20 cellular contexts compared by ENCODE assay signal in the genomic region with DNA sequence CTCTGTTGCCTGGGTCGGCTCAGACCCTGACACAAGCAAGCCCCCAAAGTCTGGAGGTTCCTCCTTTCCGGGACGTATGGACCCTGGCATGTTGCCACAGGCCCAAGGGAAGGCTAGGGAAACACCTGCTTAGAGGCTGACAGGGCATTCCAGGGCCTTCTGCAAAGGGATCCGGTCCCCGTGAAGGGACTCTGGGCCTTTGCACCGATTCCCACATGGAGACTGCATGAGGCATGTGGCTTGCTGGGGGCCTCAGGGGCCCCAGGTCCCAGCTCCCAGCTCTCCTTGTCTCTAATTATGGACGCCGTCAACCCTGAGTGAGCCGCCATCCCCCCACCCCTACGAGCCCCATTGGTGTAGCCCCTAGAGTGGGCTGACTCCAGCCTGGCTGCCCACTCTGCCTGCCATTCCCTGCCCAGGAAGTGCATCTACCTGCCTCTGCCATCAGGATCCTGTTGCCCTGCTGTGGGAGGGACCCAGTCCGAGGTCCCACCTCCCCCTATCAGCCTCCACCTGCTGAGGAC. TPM values are rescaled to one million over a fixed set of nuclear protein-coding genes. Genes with fewer than 3 reads are reported as not detected.
A peak's percentile ranks its signal among the peaks of the same experiment; 100 is the strongest.
DNase-seq lines count a peak whose midpoint lies in the region; ATAC-seq and TF ChIP-seq lines count a peak whose summit lies in the region.
"Had no signal": no experiment of that assay in that cellular context is flagged by ENCODE, and none has a peak within 500 bp of the region (broad histone marks: within the 10 kb centered on the region; RNA-seq: fewer than 3 reads in every experiment).

No MANE protein-coding gene starts in this region.

- peaks cover 4% of the 10 kb centered on the region for H3K36me3 Mint-ChIP-seq in central memory CD8-positive, alpha-beta T cell (ENCODE audit: insufficient read depth)

- WGBS in testis, 2 donors = 72 to 83% methylated on average over 7 to 11 of the region's 11 CpGs
- WGBS in upper lobe of left lung, 2 donors = 82 to 88% methylated on average over 1 to 10 of the region's 11 CpGs
- WGBS in esophagus squamous epithelium, 2 donors = 67 to 69% methylated on average over 1 to 6 of the region's 11 CpGs

- H3K4me3 Mint-ChIP-seq in central memory CD8-positive, alpha-beta T cell = no peak overlapping the region

- H3K9me3 Mint-ChIP-seq in central memory CD8-positive, alpha-beta T cell = no peaks in the 10 kb centered on the region
- H3K9me3 Mint-ChIP-seq: CD14-positive monocyte had no signal

- H3K27ac Mint-ChIP-seq in central memory CD8-positive, alpha-beta T cell (ENCODE audit: low read depth) = peak overlapping the region; percentile 51

- H3K4me1 Mint-ChIP-seq in central memory CD8-positive, alpha-beta T cell = peaks cover 12% of the 10 kb centered on the region

- no peak for ATAC-seq in central memory CD8-positive, alpha-beta T cell (replicated peaks; ENCODE audit: extremely low read depth, poor library complexity, severe bottlenecking)
- no peak for ATAC-seq in left colon
- ATAC-seq in upper lobe of left lung (ENCODE audit: low FRiP score in 2 of 2) = no peak
- ATAC-seq: HepG2 had no signal

- H3K4me3 ChIP-seq in testis (no peak overlapping the region), upper lobe of left lung (no peak overlapping the region), esophagus squamous epithelium (no peak overlapping the region)
- H3K4me3 ChIP-seq: HAP-1, PC-9 had no signal

- TF ChIP-seq CTCF in testis (IDR thresholded peaks at IDR 0.05) (no peak), upper lobe of left lung (IDR thresholded peaks at IDR 0.05) (no peak), esophagus squamous epithelium (IDR thresholded peaks at IDR 0.05) (no peak)

- no peak for TF ChIP-seq EP300 in upper lobe of left lung (IDR thresholded peaks at IDR 0.05)

- H3K27ac ChIP-seq in testis (no peak overlapping the region), upper lobe of left lung (no peak overlapping the region), esophagus squamous epithelium (no peak overlapping the region)
- H3K27ac ChIP-seq: PC-9 had no signal

- peaks cover 9% of the 10 kb centered on the region for H3K4me1 ChIP-seq in testis
- peaks cover 5 to 41% (median 18%) of the 10 kb centered on the region in 4 donors for H3K4me1 ChIP-seq in upper lobe of left lung
- H3K4me1 ChIP-seq in esophagus squamous epithelium = peaks cover 4 to 69% (median 31%) of the 10 kb centered on the region in 3 donors

- TF ChIP-seq POLR2A in testis (IDR thresholded peaks at IDR 0.05) (no peak), upper lobe of left lung (IDR thresholded peaks at IDR 0.05) (no peak), esophagus squamous epithelium (IDR thresholded peaks at IDR 0.05) (no peak)

- DNase-seq in activated effector memory CD4-positive, alpha-beta T cell treated with anti-CD3 and anti-CD28 coated beads, Interleukin-2, amount 50 U/mL, for 16 hours = peak; percentile 47
- no peak for DNase-seq in activated effector memory CD4-positive, alpha-beta T cell treated with Interleukin-2 at 50 U/mL for 16 hours
- no peak for DNase-seq in central memory CD8-positive, alpha-beta T cell (ENCODE audit: low spot score in 2 of 2)
- DNase-seq in mesenteric fat pad (ENCODE audit: low spot score) = peak; percentile 77
- peak; percentile 11 for DNase-seq in testis
- no peak for DNase-seq in left colon
- DNase-seq in upper lobe of left lung = no peak
- no peak for DNase-seq in esophagus squamous epithelium (lab: John Stamatoyannopoulos, UW)
- DNase-seq: COR-L47, DMS53, Karpas-422, MM.1S, NCI-H1105 treated with DMSO at 0.1 percent for 48 hours, NCI-H187 treated with DMSO at 0.1 percent for 48 hours, NCI-H446, NCI-H748 treated with DMSO at 0.1 percent for 48 hours, PC-9 had no signal

- peaks cover 37% of the 10 kb centered on the region for H3K27me3 Mint-ChIP-seq in central memory CD8-positive, alpha-beta T cell

- H3K27me3 ChIP-seq in testis (no peaks in the 10 kb centered on the region), upper lobe of left lung (no peaks in the 10 kb centered on the region), esophagus squamous epithelium (peaks cover 0 to 42% (median 0%) of the 10 kb centered on the region in 4 donors)

- no peaks in the 10 kb centered on the region for H3K9me3 ChIP-seq in testis
- H3K9me3 ChIP-seq in upper lobe of left lung = no peaks in the 10 kb centered on the region
- no peaks in the 10 kb centered on the region for H3K9me3 ChIP-seq in esophagus squamous epithelium
- H3K9me3 ChIP-seq: HAP-1 had no signal

- H3K36me3 ChIP-seq in testis (ENCODE audit: low read depth, missing control alignments) (no peaks in the 10 kb centered on the region), upper lobe of left lung (no peaks in the 10 kb centered on the region), esophagus squamous epithelium (no peaks in the 10 kb centered on the region)
- H3K36me3 ChIP-seq: HAP-1 had no signal

- intact Hi-C loops in testis (cut with DNase I; ENCODE audit: low total_unique reads) (no loop called here), left colon (cut with DNase I, micrococcal nuclease) (no loop called here), esophagus squamous epithelium (cut with DNase I) (no loop called here)

RNA-seq across cellular contexts. Expression of a gene that starts 4.2 kb away (rescaled TPM):
- total RNA-seq in mesenteric fat pad (26.3 TPM), testis (10 to 100 TPM; 39.0 to 68.2 TPM), left colon (10 to 100 TPM; 21.5 to 23.5 TPM), upper lobe of left lung (100 to 1,000 TPM in 1 of 6 donors, 10 to 100 TPM in 5; 17.8 to 124 (median 49.7) TPM), esophagus squamous epithelium (10 to 100 TPM; 39.0 to 74.7 (median 69.9) TPM)
- polyA plus RNA-seq in testis (ENCODE audit: insufficient read depth, low read depth, low replicate concordance) = 25.0 TPM

RNA-seq across cellular contexts. Expression of a gene that starts 39.7 kb away (rescaled TPM):
- 0.80 TPM for total RNA-seq in mesenteric fat pad
- total RNA-seq in testis = 10 to 100 TPM; 10.1 to 10.3 TPM
- polyA plus RNA-seq in testis (ENCODE audit: insufficient read depth, low read depth, low replicate concordance) = 3.6 TPM
- under 1 TPM; 0.73 to 0.82 TPM for total RNA-seq in left colon
- total RNA-seq in upper lobe of left lung = 1 to 10 TPM in 5 of 6 donors, under 1 TPM in 1; 1.00 to 7.3 (median 1.8) TPM
- total RNA-seq in esophagus squamous epithelium = under 1 TPM in 3 of 4 donors, not detected in 1; 0.15 to 0.95 (median 0.18) TPM
- polyA plus RNA-seq: CD14-positive monocyte had no signal

Comparison
In these comparisons a context has a peak if more than half of its experiments do, and no peak if none do; other contexts are left out.
1. DNase-seq: peak in activated effector memory CD4-positive, alpha-beta T cell treated with anti-CD3 and anti-CD28 coated beads, Interleukin-2, amount 50 U/mL, for 16 hours (single experiment), mesenteric fat pad (single experiment) and testis (single experiment); none in activated effector memory CD4-positive, alpha-beta T cell treated with Interleukin-2 at 50 U/mL for 16 hours (single experiment), central memory CD8-positive, alpha-beta T cell (0 of 2), left colon (0 of 2), upper lobe of left lung (0 of 2) and esophagus squamous epithelium (single experiment).